1 cellular context compared by ENCODE assay signal in the genomic region with DNA sequence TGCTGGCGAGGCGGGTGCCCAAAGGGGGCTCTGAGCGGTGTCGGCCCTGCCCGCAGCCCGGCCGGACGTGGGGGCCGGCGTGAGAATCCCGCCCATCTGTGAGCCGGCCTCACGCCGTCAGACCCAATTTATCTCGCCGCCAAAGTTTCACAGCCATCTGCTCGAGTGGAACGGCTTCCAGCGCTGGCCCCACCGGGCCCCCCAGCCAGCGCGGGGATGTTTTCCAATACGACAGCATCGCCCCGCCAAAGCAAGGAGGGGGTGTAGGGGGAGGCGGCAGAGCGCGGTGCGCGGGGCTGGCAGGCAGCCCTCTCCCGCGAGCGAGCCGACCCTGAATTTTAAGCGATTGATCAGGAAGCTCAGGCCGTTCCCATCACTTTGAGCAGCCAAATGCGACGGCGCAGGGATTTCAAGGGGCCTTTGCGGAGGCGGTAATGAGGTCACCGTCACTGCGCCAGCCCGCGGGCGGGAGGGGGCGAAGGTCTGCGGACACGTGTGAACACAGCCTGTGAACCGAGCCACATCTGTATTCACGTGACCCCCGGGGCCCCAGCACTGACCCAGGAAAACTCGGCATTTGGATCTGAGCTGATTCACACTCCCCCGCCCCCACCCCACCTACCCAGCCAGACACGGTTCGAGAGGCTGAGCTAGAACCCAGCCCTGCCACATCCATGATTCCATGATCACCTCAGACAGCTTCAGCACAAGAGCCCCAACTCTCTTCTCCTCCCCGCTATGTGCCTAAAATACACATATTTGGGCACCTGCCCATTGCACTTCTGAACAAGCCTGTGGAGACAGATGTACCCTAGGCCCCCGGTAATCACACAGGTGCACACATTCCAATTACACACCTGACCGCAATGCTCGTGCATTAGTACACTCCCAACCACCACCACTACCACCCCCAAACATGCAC.
A peak's percentile ranks its signal among the peaks of the same experiment; 100 is the strongest.
TF ChIP-seq lines count a peak whose summit lies in the region.

No MANE protein-coding gene starts in this region.

TF ChIP-seq in GM23338, 12 proteins besides CTCF, POLR2A, EP300 and RAD21 (continued from another document):
- TF ChIP-seq, protein P1, sequence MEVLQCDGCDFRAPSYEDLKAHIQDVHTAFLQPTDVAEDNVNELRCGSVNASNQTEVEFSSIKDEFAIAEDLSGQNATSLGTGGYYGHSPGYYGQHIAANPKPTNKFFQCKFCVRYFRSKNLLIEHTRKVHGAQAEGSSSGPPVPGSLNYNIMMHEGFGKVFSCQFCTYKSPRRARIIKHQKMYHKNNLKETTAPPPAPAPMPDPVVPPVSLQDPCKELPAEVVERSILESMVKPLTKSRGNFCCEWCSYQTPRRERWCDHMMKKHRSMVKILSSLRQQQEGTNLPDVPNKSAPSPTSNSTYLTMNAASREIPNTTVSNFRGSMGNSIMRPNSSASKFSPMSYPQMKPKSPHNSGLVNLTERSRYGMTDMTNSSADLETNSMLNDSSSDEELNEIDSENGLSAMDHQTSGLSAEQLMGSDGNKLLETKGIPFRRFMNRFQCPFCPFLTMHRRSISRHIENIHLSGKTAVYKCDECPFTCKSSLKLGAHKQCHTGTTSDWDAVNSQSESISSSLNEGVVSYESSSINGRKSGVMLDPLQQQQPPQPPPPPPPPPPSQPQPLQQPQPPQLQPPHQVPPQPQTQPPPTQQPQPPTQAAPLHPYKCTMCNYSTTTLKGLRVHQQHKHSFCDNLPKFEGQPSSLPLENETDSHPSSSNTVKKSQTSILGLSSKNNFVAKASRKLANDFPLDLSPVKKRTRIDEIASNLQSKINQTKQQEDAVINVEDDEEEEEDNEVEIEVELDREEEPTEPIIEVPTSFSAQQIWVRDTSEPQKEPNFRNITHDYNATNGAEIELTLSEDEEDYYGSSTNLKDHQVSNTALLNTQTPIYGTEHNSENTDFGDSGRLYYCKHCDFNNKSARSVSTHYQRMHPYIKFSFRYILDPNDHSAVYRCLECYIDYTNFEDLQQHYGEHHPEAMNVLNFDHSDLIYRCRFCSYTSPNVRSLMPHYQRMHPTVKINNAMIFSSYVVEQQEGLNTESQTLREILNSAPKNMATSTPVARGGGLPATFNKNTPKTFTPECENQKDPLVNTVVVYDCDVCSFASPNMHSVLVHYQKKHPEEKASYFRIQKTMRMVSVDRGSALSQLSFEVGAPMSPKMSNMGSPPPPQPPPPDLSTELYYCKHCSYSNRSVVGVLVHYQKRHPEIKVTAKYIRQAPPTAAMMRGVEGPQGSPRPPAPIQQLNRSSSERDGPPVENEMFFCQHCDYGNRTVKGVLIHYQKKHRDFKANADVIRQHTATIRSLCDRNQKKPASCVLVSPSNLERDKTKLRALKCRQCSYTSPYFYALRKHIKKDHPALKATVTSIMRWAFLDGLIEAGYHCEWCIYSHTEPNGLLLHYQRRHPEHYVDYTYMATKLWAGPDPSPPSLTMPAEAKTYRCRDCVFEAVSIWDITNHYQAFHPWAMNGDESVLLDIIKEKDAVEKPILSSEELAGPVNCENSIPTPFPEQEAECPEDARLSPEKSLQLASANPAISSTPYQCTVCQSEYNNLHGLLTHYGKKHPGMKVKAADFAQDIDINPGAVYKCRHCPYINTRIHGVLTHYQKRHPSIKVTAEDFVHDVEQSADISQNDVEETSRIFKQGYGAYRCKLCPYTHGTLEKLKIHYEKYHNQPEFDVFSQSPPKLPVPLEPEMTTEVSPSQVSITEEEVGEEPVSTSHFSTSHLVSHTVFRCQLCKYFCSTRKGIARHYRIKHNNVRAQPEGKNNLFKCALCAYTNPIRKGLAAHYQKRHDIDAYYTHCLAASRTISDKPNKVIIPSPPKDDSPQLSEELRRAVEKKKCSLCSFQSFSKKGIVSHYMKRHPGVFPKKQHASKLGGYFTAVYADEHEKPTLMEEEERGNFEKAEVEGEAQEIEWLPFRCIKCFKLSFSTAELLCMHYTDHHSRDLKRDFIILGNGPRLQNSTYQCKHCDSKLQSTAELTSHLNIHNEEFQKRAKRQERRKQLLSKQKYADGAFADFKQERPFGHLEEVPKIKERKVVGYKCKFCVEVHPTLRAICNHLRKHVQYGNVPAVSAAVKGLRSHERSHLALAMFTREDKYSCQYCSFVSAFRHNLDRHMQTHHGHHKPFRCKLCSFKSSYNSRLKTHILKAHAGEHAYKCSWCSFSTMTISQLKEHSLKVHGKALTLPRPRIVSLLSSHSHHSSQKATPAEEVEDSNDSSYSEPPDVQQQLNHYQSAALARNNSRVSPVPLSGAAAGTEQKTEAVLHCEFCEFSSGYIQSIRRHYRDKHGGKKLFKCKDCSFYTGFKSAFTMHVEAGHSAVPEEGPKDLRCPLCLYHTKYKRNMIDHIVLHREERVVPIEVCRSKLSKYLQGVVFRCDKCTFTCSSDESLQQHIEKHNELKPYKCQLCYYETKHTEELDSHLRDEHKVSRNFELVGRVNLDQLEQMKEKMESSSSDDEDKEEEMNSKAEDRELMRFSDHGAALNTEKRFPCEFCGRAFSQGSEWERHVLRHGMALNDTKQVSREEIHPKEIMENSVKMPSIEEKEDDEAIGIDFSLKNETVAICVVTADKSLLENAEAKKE (CRISPR knock-in tag; IDR thresholded peaks at IDR 0.05) = no peak
- TF ChIP-seq EZH2 (IDR thresholded peaks at IDR 0.05; ENCODE audit: low read depth, unreplicated experiment) = peak; percentile 55
- TF ChIP-seq REST (IDR thresholded peaks at IDR 0.05; ENCODE audit: unreplicated experiment) = no peak
